In the genomic region with DNA sequence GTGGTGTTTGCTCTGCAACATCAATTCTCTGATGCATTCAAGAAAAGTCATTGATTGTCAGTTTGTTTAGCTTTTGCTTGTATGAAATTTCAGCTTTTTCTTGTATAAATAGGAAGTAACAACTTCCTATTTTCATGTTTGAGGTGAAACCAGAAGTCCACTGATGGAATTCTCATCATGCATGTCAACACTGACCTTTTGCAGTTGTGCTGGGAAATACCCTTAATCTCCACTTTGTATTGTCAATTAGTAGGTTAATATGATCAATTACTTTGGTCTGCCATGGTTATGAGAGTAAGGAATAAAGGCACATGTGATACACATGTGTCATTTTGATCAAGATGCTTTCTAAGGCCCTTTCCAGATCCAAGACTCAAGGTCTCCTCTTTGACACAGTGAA, we compare ENCODE assay signal across 32 cellular contexts.
"Had no signal": no experiment of that assay in that cellular context is flagged by ENCODE, and none has a peak within 500 bp of the region (broad histone marks: within the 10 kb centered on the region; RNA-seq: fewer than 3 reads in every experiment).

No MANE protein-coding gene starts in this region.

- H3K4me3 ChIP-seq: adrenal gland, body of pancreas, esophagus muscularis mucosa, gastroesophageal sphincter, heart right ventricle had no signal

- H3K27me3 ChIP-seq: adrenal gland, body of pancreas, esophagus muscularis mucosa, gastroesophageal sphincter had no signal

- H3K4me3 Mint-ChIP-seq: activated CD8-positive, alpha-beta T cell treated with anti-CD3 and anti-CD28 coated beads for 36 hours; activated naive CD4-positive, alpha-beta T cell treated with anti-CD3 and anti-CD28 coated beads, Interleukin-2, amount 50 U/mL, for 24 hours; activated naive CD8-positive, alpha-beta T cell treated with anti-CD3 and anti-CD28 coated beads for 36 hours; activated naive CD8-positive, alpha-beta T cell treated with anti-CD3 and anti-CD28 coated beads, Interleukin-2, amount 50 U/mL, for 24 hours; activated T-cell treated with anti-CD3 and anti-CD28 coated beads, Interleukin-2, amount 50 U/mL, for 4 hours; activated T-helper 17 cell treated with anti-CD3 and anti-CD28 coated beads, Interleukin-2, amount 50 U/mL, for 72 hours; effector memory CD8-positive, alpha-beta T cell; WTC11 had no signal

- FAIRE-seq: colon had no signal

- H3K9me3 ChIP-seq: adrenal gland, body of pancreas, esophagus muscularis mucosa, gastroesophageal sphincter, heart right ventricle had no signal

- H3K4me1 ChIP-seq: adrenal gland, body of pancreas, esophagus muscularis mucosa, foreskin keratinocyte, heart right ventricle had no signal

- H3K4me1 Mint-ChIP-seq: activated naive CD4-positive, alpha-beta T cell treated with anti-CD3 and anti-CD28 coated beads, Interleukin-2, amount 50 U/mL, for 24 hours; activated naive CD8-positive, alpha-beta T cell treated with anti-CD3 and anti-CD28 coated beads for 36 hours; activated naive CD8-positive, alpha-beta T cell treated with anti-CD3 and anti-CD28 coated beads, Interleukin-2, amount 50 U/mL, for 24 hours; activated T-helper 17 cell treated with anti-CD3 and anti-CD28 coated beads, Interleukin-2, amount 50 U/mL, for 72 hours had no signal

- H3K36me3 ChIP-seq: adrenal gland, esophagus muscularis mucosa, gastroesophageal sphincter, heart right ventricle had no signal

- H3K36me3 Mint-ChIP-seq: activated naive CD4-positive, alpha-beta T cell treated with anti-CD3 and anti-CD28 coated beads, Interleukin-2, amount 50 U/mL, for 24 hours; activated naive CD8-positive, alpha-beta T cell treated with anti-CD3 and anti-CD28 coated beads for 36 hours; WTC11 had no signal

- H3K27ac ChIP-seq: adrenal gland, body of pancreas, esophagus muscularis mucosa, foreskin keratinocyte, gastroesophageal sphincter, heart right ventricle, VCaP had no signal

- ATAC-seq: activated CD4-positive, CD25-positive, alpha-beta regulatory T cell treated with anti-CD3 and anti-CD28 coated beads, Interleukin-2, amount 50 U/mL, for 24 hours; activated CD8-positive, alpha-beta T cell treated with anti-CD3 and anti-CD28 coated beads for 36 hours; activated naive CD8-positive, alpha-beta T cell treated with anti-CD3 and anti-CD28 coated beads, Interleukin-2, amount 50 U/mL, for 24 hours; activated T-cell treated with anti-CD3 and anti-CD28 coated beads, Interleukin-2, amount 50 U/mL, for 4 hours; activated T-helper 17 cell treated with anti-CD3 and anti-CD28 coated beads, Interleukin-2, amount 50 U/mL, for 72 hours; body of pancreas; effector memory CD8-positive, alpha-beta T cell; foreskin keratinocyte; gastroesophageal sphincter; heart right ventricle had no signal

- DNase-seq: activated CD4-positive, alpha-beta T cell treated with anti-CD3 and anti-CD28 coated beads for 48 hours; activated CD4-positive, alpha-beta T cell treated with anti-CD3 and anti-CD28 coated beads, Interleukin-2, amount 50 U/mL, for 1 hour; activated CD4-positive, alpha-beta T cell treated with anti-CD3 and anti-CD28 coated beads, Interleukin-2, amount 50 U/mL, for 48 hours; activated CD8-positive, alpha-beta memory T cell treated with anti-CD3 and anti-CD28 coated beads for 24 hours; activated CD8-positive, alpha-beta T cell treated with anti-CD3 and anti-CD28 coated beads for 36 hours; activated effector memory CD4-positive, alpha-beta T cell treated with Interleukin-2 at 50 U/mL for 16 hours; activated gamma-delta T cell treated with Interleukin-2 at 50 U/mL for 16 hours; activated naive CD4-positive, alpha-beta T cell treated with Interleukin-2 at 50 U/mL for 16 hours; activated naive CD8-positive, alpha-beta T cell treated with anti-CD3 and anti-CD28 coated beads for 36 hours; activated naive CD8-positive, alpha-beta T cell treated with anti-CD3 and anti-CD28 coated beads, Interleukin-2, amount 50 U/mL, for 24 hours; activated T-cell treated with anti-CD3 and anti-CD28 coated beads, Interleukin-2, amount 50 U/mL, for 4 hours; adrenal gland; amygdala; aorta; body of pancreas; caudate nucleus; cortex of kidney; dermis blood vessel endothelial cell; effector CD4-positive, alpha-beta T cell; effector memory CD8-positive, alpha-beta T cell; erythroblast; foreskin keratinocyte; heart right ventricle; T-helper 2 cell had no signal

- H3K9me3 Mint-ChIP-seq: activated CD8-positive, alpha-beta T cell treated with anti-CD3 and anti-CD28 coated beads for 36 hours; activated naive CD4-positive, alpha-beta T cell treated with anti-CD3 and anti-CD28 coated beads, Interleukin-2, amount 50 U/mL, for 24 hours; activated naive CD8-positive, alpha-beta T cell treated with anti-CD3 and anti-CD28 coated beads for 36 hours; activated naive CD8-positive, alpha-beta T cell treated with anti-CD3 and anti-CD28 coated beads, Interleukin-2, amount 50 U/mL, for 24 hours; activated T-cell treated with anti-CD3 and anti-CD28 coated beads, Interleukin-2, amount 50 U/mL, for 4 hours; activated T-helper 17 cell treated with anti-CD3 and anti-CD28 coated beads, Interleukin-2, amount 50 U/mL, for 72 hours; effector memory CD8-positive, alpha-beta T cell had no signal

- H3K27ac Mint-ChIP-seq: activated CD8-positive, alpha-beta T cell treated with anti-CD3 and anti-CD28 coated beads for 36 hours; activated naive CD4-positive, alpha-beta T cell treated with anti-CD3 and anti-CD28 coated beads, Interleukin-2, amount 50 U/mL, for 24 hours; activated naive CD8-positive, alpha-beta T cell treated with anti-CD3 and anti-CD28 coated beads for 36 hours; activated naive CD8-positive, alpha-beta T cell treated with anti-CD3 and anti-CD28 coated beads, Interleukin-2, amount 50 U/mL, for 24 hours; activated T-helper 17 cell treated with anti-CD3 and anti-CD28 coated beads, Interleukin-2, amount 50 U/mL, for 72 hours; effector memory CD8-positive, alpha-beta T cell; WTC11 had no signal
